Comparison of ENCODE assay signal across 29 cellular contexts in genomic region chr11:118108513-118108912, GRCh38. TPM values are rescaled to one million over a fixed set of nuclear protein-coding genes. Genes with fewer than 3 reads are reported as not detected.
"Had no signal": no experiment of that assay in that cellular context is flagged by ENCODE, and none has a peak within 500 bp of the region (broad histone marks: within the 10 kb centered on the region; RNA-seq: fewer than 3 reads in every experiment).

No MANE protein-coding gene starts in this region.

- H3K36me3 ChIP-seq: gastrocnemius medialis, transverse colon had no signal

- H3K79me2 ChIP-seq: parathyroid adenoma had no signal

- H3K27me3 ChIP-seq: dorsolateral prefrontal cortex, gastrocnemius medialis, testis, transverse colon had no signal

- H3K9ac ChIP-seq: parathyroid adenoma had no signal

- H3K9me3 ChIP-seq: gastrocnemius medialis, testis, transverse colon had no signal

- H3K4me3 ChIP-seq: coronary artery, dorsolateral prefrontal cortex, gastrocnemius medialis, testis, transverse colon had no signal

- FAIRE-seq: keratinocyte had no signal

- H2AFZ ChIP-seq: parathyroid adenoma had no signal

- H3K4me1 ChIP-seq: parathyroid adenoma, testis had no signal

- H3K27ac ChIP-seq: coronary artery, dorsolateral prefrontal cortex, parathyroid adenoma, testis, transverse colon had no signal

- DNase-seq: activated CD4-positive, alpha-beta memory T cell treated with anti-CD3 and anti-CD28 coated beads, Interleukin-2, amount 10 ng/mL, durations not matched to agents 7 days and 5 days; activated CD4-positive, alpha-beta T cell treated with anti-CD3 and anti-CD28 coated beads for 1 hour; activated CD4-positive, alpha-beta T cell treated with anti-CD3 and anti-CD28 coated beads, Interleukin-2, amount 10 ng/mL, durations not matched to agents 7 days and 5 days; activated CD8-positive, alpha-beta memory T cell treated with anti-CD3 and anti-CD28 coated beads, Interleukin-2, amount 50 U/mL, for 48 hours; activated T-cell treated with anti-CD3 and anti-CD28 coated beads, Interleukin-2, amount 50 U/mL, for 24 hours; cerebellar nuclear complex; dorsolateral prefrontal cortex; effector memory CD4-positive, alpha-beta T cell; erythroblast; hypothalamus; left colon; midbrain; naive thymus-derived CD8-positive, alpha-beta T cell; occipital lobe; right cardiac atrium; stimulated activated CD4-positive, alpha-beta T cell treated with anti-CD3 and anti-CD28 coated beads, Interleukin-4, amount 100 ng/mL, for 1 hour; stimulated activated naive CD8-positive, alpha-beta T cell treated with anti-CD3 and anti-CD28 coated beads, Interleukin-15, Interleukin-2, amounts not matched to agents 100 U/mL and 50 U/mL, for 24 hours; T-helper 2 cell; testis; transverse colon had no signal

- ATAC-seq: activated naive CD4-positive, alpha-beta T cell treated with anti-CD3 and anti-CD28 coated beads, Interleukin-2, amount 50 U/mL, for 72 hours; left colon; naive thymus-derived CD8-positive, alpha-beta T cell; stimulated activated naive CD8-positive, alpha-beta T cell treated with anti-CD3 and anti-CD28 coated beads, Interleukin-15, Interleukin-2, amounts not matched to agents 100 U/mL and 50 U/mL, for 24 hours had no signal

RNA-seq across cellular contexts. Expression of gene SMIM35, which starts 21.8 kb away (rescaled TPM):
- total RNA-seq: activated naive CD4-positive, alpha-beta T cell treated with anti-CD3 and anti-CD28 coated beads, Interleukin-2, amount 50 U/mL, for 72 hours; gastrocnemius medialis; lower leg skin; neural crest cell; occipital lobe; pulmonary artery endothelial cell; right cardiac atrium; transverse colon; urinary bladder had no signal
- polyA plus RNA-seq: keratinocyte, right cardiac atrium had no signal

RNA-seq across cellular contexts. Expression of gene TMPRSS4, which starts 31.6 kb away (rescaled TPM):
- total RNA-seq: activated CD4-positive, alpha-beta T cell treated with anti-CD3 and anti-CD28 coated beads, Interleukin-2, amount 10 ng/mL, durations not matched to agents 7 days and 5 days; activated naive CD4-positive, alpha-beta T cell treated with anti-CD3 and anti-CD28 coated beads, Interleukin-2, amount 50 U/mL, for 72 hours; dorsolateral prefrontal cortex; naive thymus-derived CD8-positive, alpha-beta T cell; neural crest cell; occipital lobe; pulmonary artery endothelial cell; right cardiac atrium had no signal
- polyA plus RNA-seq: naive thymus-derived CD8-positive, alpha-beta T cell; right cardiac atrium had no signal

RNA-seq across cellular contexts. Expression of gene SCN4B, which starts 44.1 kb away (rescaled TPM):
- total RNA-seq: naive thymus-derived CD8-positive, alpha-beta T cell had no signal
- polyA plus RNA-seq: naive thymus-derived CD8-positive, alpha-beta T cell had no signal
